Comparison of ENCODE assay signal across 18 cellular contexts in genomic region chr1:30675761-30676160, GRCh38. TPM values are rescaled to one million over a fixed set of nuclear protein-coding genes. Genes with fewer than 3 reads are reported as not detected.
A peak's percentile ranks its signal among the peaks of the same experiment; 100 is the strongest.
DNase-seq lines count a peak whose midpoint lies in the region; FAIRE-seq and TF ChIP-seq lines count a peak whose summit lies in the region.
"Had no signal": no experiment of that assay in that cellular context is flagged by ENCODE, and none has a peak within 500 bp of the region (broad histone marks: within the 10 kb centered on the region; RNA-seq: fewer than 3 reads in every experiment).

No MANE protein-coding gene starts in this region.

- H2AFZ ChIP-seq in ACC112 (ENCODE audit: low read length, unreplicated experiment): peak overlapping the region; percentile 49

- TF ChIP-seq CTCF in bronchial epithelial cell (IDR thresholded peaks at IDR 0.05; ENCODE audit: insufficient read depth, low read length, severe bottlenecking): no peak
- TF ChIP-seq CTCF in BE2C (IDR thresholded peaks at IDR 0.05; ENCODE audit: low read depth, low read length): no peak

- no peaks in the 10 kb centered on the region for H3K9me3 ChIP-seq in BE2C

- DNase-seq in HS-5 (ENCODE audit: low read depth) (peak; percentile 46), bronchial epithelial cell (ENCODE audit: low read depth) (peak; percentile 67), lung microvascular endothelial cell (ENCODE audit: low read depth in 2 of 2) (peak; percentile 15 to 56), C1 segment of cervical spinal cord (lab: John Stamatoyannopoulos, UW) (no peak), activated T-cell treated with anti-CD3 and anti-CD28 coated beads for 4 hours (no peak), BE2C (no peak), NCI-H128 (lab: John Stamatoyannopoulos, UW; ENCODE audit: unreplicated experiment) (no peak)
- DNase-seq: activated CD4-positive, alpha-beta T cell treated with anti-CD3 and anti-CD28 coated beads, Interleukin-2, amount 10 ng/mL, durations not matched to agents 7 days and 5 days; AML-193; DND-41; MG63; NCI-H2171 treated with DMSO at 0.1 percent for 48 hours; ovary; RPMI8226; T-helper 2 cell had no signal

- no peak for FAIRE-seq in bronchial epithelial cell (lab: Jason Lieb, UNC)
- FAIRE-seq: GM19239, urothelium cell line had no signal

- H3K79me2 ChIP-seq in ACC112 (ENCODE audit: control insufficient read depth, insufficient read depth, low read length, unreplicated experiment): no peaks in the 10 kb centered on the region

- peak overlapping the region; percentile 93 for H3K27ac ChIP-seq in ACC112 (ENCODE audit: low read depth, low read length)
- H3K27ac ChIP-seq: ovary had no signal

- H3K4me1 ChIP-seq in ACC112 (ENCODE audit: control insufficient read depth, insufficient read depth, low read length, unreplicated experiment): peaks cover 12% of the 10 kb centered on the region
- no peaks in the 10 kb centered on the region for H3K4me1 ChIP-seq in BE2C

- H3K4me3 ChIP-seq in ACC112 (ENCODE audit: low read depth, low read length) (no peak overlapping the region; the same call in 1 of the 2 replicates), bronchial epithelial cell (ENCODE audit: low read depth, low read length) (no peak overlapping the region), BE2C (ENCODE audit: low read depth, low read length) (no peak overlapping the region)
- H3K4me3 ChIP-seq: MG63, ovary had no signal

- H3K36me3 ChIP-seq in ACC112 (ENCODE audit: insufficient read depth, low read length) (no peaks in the 10 kb centered on the region), bronchial epithelial cell (ENCODE audit: control insufficient read depth, insufficient read depth, low read length) (no peaks in the 10 kb centered on the region), BE2C (no peaks in the 10 kb centered on the region)
- H3K36me3 ChIP-seq: MG63, ovary had no signal

- H3K27me3 ChIP-seq in ACC112 (ENCODE audit: insufficient read depth, low read length): no peaks in the 10 kb centered on the region
- H3K27me3 ChIP-seq in bronchial epithelial cell (ENCODE audit: control insufficient read depth, insufficient read depth, low read length): no peaks in the 10 kb centered on the region
- no peaks in the 10 kb centered on the region for H3K27me3 ChIP-seq in BE2C
- H3K27me3 ChIP-seq: MG63, ovary had no signal

RNA-seq across cellular contexts. Expression of gene MATN1, which starts 47.6 kb away (rescaled TPM):
- total RNA-seq in bronchial epithelial cell (not detected in 2 replicates), lung microvascular endothelial cell (under 0.01 TPM in 2 replicates)
- not detected for polyA plus RNA-seq in BE2C (2012; ENCODE audit: insufficient read depth, insufficient read length, low read depth)
- total RNA-seq: activated CD4-positive, alpha-beta T cell treated with anti-CD3 and anti-CD28 coated beads, Interleukin-2, amount 10 ng/mL, durations not matched to agents 7 days and 5 days had no signal

Comparison
In these comparisons a context has a peak if more than half of its experiments do, and no peak if none do; other contexts are left out.
1. DNase-seq: peak in HS-5 (single experiment), bronchial epithelial cell (single experiment) and lung microvascular endothelial cell (2 of 2); none in C1 segment of cervical spinal cord (0 of 14), activated T-cell treated with anti-CD3 and anti-CD28 coated beads for 4 hours (single experiment), BE2C (single experiment) and NCI-H128 (single experiment).